In genomic region chr17:1648582-1649115, GRCh38 we compare ENCODE assay signal across 8 cellular contexts. TPM values are rescaled to one million over a fixed set of nuclear protein-coding genes. Genes with fewer than 3 reads are reported as not detected.
DNase-seq lines count a peak whose midpoint lies in the region; ATAC-seq and TF ChIP-seq lines count a peak whose summit lies in the region.

No MANE protein-coding gene starts in this region.

- POLR2A ChIA-PET in naive thymus-derived CD4-positive, alpha-beta T cell (lab: Charles Lee), result interaction anchor here (0.5 to 3.1 kb wide), 11 partner anchors 15 to 863 kb away, joined by 3 to 27 read pairs (median 4); partner anchors contain the start of genes METTL16, RPA1, SLC43A2 and SMYD4

- peak; percentile 94 for DNase-seq in CD14-positive monocyte (ENCODE audit: low spot score)
- DNase-seq in GM19240 (ENCODE audit: insufficient read length, low spot score), result peak; percentile 88
- DNase-seq in activated T-cell treated with anti-CD3 and anti-CD28 coated beads, Interleukin-2, amount 50 U/mL, for 4 hours, result peak; percentile 93
- no peak for DNase-seq in esophagus squamous epithelium (lab: John Stamatoyannopoulos, UW)
- peak; percentile 88 to 97 (median 93) for DNase-seq in naive thymus-derived CD4-positive, alpha-beta T cell
- DNase-seq in stimulated activated effector memory CD8-positive, alpha-beta T cell treated with anti-CD3 and anti-CD28 coated beads, Interleukin-12 subunit alpha, Interleukin-12 subunit beta, amount 100 ng/mL, for 72 hours (ENCODE audit: low spot score in 2 of 2), result peak; percentile 95 to 97

- no peaks in the 10 kb centered on the region for H3K79me2 ChIP-seq in OCI-LY3 (ENCODE audit: low read length)

- intact Hi-C loops in CD14-positive monocyte (cut with micrococcal nuclease) (loop anchor here (2.0 to 10.0 kb wide), 7 partner anchors 20 to 746 kb away; partner anchors contain the start of genes SLC43A2 (in 1 of the 2) and TLCD2 (in 1 of the 2)), esophagus squamous epithelium (cut with DNase I) (no loop called here)
- intact Hi-C loops in naive thymus-derived CD4-positive, alpha-beta T cell (cut with micrococcal nuclease), result loop anchor here (1.0 to 10.0 kb wide), 16 partner anchors 20 to 752 kb away; partner anchors contain the start of genes SLC43A2 (in 2 of the 2), SMG6 (in 2 of the 2), SRR (in 2 of the 2) and INPP5K (in 1 of the 2)

- H3K4me3 Mint-ChIP-seq in CD14-positive monocyte, result peak overlapping the region; percentile 82 to 88
- H3K4me3 Mint-ChIP-seq in activated T-cell treated with anti-CD3 and anti-CD28 coated beads, Interleukin-2, amount 50 U/mL, for 4 hours, result peak overlapping the region; percentile 68
- H3K4me3 Mint-ChIP-seq in naive thymus-derived CD4-positive, alpha-beta T cell, result peak overlapping the region; percentile 65 to 81 (median 74)
- H3K4me3 Mint-ChIP-seq in stimulated activated effector memory CD8-positive, alpha-beta T cell treated with anti-CD3 and anti-CD28 coated beads, Interleukin-12 subunit alpha, Interleukin-12 subunit beta, amount 100 ng/mL, for 72 hours, result peak overlapping the region; percentile 62

- peaks cover 14% of the 10 kb centered on the region; the same call in 1 of the 2 replicates for H4K20me1 ChIP-seq in OCI-LY3 (ENCODE audit: insufficient read depth, low read length)

- peaks cover 36% of the 10 kb centered on the region for H3K4me1 ChIP-seq in OCI-LY3 (ENCODE audit: low read length)
- peaks cover 38 to 81% (median 42%) of the 10 kb centered on the region in 3 donors for H3K4me1 ChIP-seq in esophagus squamous epithelium
- peaks cover 20 to 27% of the 10 kb centered on the region in 2 donors for H3K4me1 ChIP-seq in naive thymus-derived CD4-positive, alpha-beta T cell (ENCODE audit: control insufficient read depth in 2 of 2, insufficient read depth in 2 of 2, low read length in 2 of 2)

- H3K27ac ChIP-seq in OCI-LY3 (ENCODE audit: low read length) (no peak overlapping the region), esophagus squamous epithelium (peak overlapping the region; percentile 83 to 100 (median 94))
- peak overlapping the region; percentile 63 for H3K27ac ChIP-seq in naive thymus-derived CD4-positive, alpha-beta T cell (ENCODE audit: low read depth, low read length)

- peak overlapping the region; percentile 72 for H3K4me2 ChIP-seq in OCI-LY3 (ENCODE audit: low read length)

- TF ChIP-seq CTCF in CD14-positive monocyte (IDR thresholded peaks at IDR 0.05), result peak; percentile 91
- TF ChIP-seq CTCF in OCI-LY3 (IDR thresholded peaks at IDR 0.05; ENCODE audit: low read depth, low read length), result peak; percentile 61
- TF ChIP-seq CTCF in esophagus squamous epithelium (IDR thresholded peaks at IDR 0.05), result peak; percentile 83 to 98 (median 93)

- no CpG with 5 or more reads among the region's 48 CpGs for WGBS in esophagus squamous epithelium, 2 donors

- peaks cover 0 to 20% (median 3%) of the 10 kb centered on the region in 3 donors for H3K27me3 Mint-ChIP-seq in CD14-positive monocyte (ENCODE audit: low read depth in 3 of 3)
- H3K27me3 Mint-ChIP-seq in activated T-cell treated with anti-CD3 and anti-CD28 coated beads, Interleukin-2, amount 50 U/mL, for 4 hours (ENCODE audit: low read depth), result no peaks in the 10 kb centered on the region
- peaks cover 0 to 2% (median 0%) of the 10 kb centered on the region in 5 donors for H3K27me3 Mint-ChIP-seq in naive thymus-derived CD4-positive, alpha-beta T cell

- peaks cover 54% of the 10 kb centered on the region for H3K4me1 Mint-ChIP-seq in CD14-positive monocyte
- H3K4me1 Mint-ChIP-seq in activated T-cell treated with anti-CD3 and anti-CD28 coated beads, Interleukin-2, amount 50 U/mL, for 4 hours (ENCODE audit: low read depth), result peaks cover 23% of the 10 kb centered on the region
- H3K4me1 Mint-ChIP-seq in naive thymus-derived CD4-positive, alpha-beta T cell, result peaks cover 0 to 41% (median 13%) of the 10 kb centered on the region in 7 donors
- H3K4me1 Mint-ChIP-seq in stimulated activated effector memory CD8-positive, alpha-beta T cell treated with anti-CD3 and anti-CD28 coated beads, Interleukin-12 subunit alpha, Interleukin-12 subunit beta, amount 100 ng/mL, for 72 hours, result peaks cover 41% of the 10 kb centered on the region

- peak; percentile 30 for ATAC-seq in HG03469 (IDR thresholded peaks at IDR 0.05; ENCODE audit: unreplicated experiment)
- ATAC-seq in activated T-cell treated with anti-CD3 and anti-CD28 coated beads, Interleukin-2, amount 50 U/mL, for 4 hours, result peak; percentile 78 to 79
- ATAC-seq in naive thymus-derived CD4-positive, alpha-beta T cell, result peak; percentile 90
- peak; percentile 83 for ATAC-seq in stimulated activated effector memory CD8-positive, alpha-beta T cell treated with anti-CD3 and anti-CD28 coated beads, Interleukin-12 subunit alpha, Interleukin-12 subunit beta, amount 100 ng/mL, for 72 hours

- no peaks in the 10 kb centered on the region for H3K27me3 ChIP-seq in OCI-LY3 (ENCODE audit: low read depth, low read length)
- H3K27me3 ChIP-seq in esophagus squamous epithelium, result no peaks in the 10 kb centered on the region
- no peaks in the 10 kb centered on the region for H3K27me3 ChIP-seq in naive thymus-derived CD4-positive, alpha-beta T cell (ENCODE audit: control insufficient read depth in 2 of 2, insufficient read depth in 2 of 2, low read length in 2 of 2)

- CTCF ChIA-PET in naive thymus-derived CD4-positive, alpha-beta T cell (lab: Charles Lee), result interaction anchor here (0.5 to 1.8 kb wide), 13 partner anchors 10 to 396 kb away, joined by 3 to 8 read pairs (median 4); partner anchors contain the start of gene SLC43A2

- peak overlapping the region; percentile 67 for H3K4me3 ChIP-seq in OCI-LY3 (ENCODE audit: low read length)
- H3K4me3 ChIP-seq in esophagus squamous epithelium, result peak overlapping the region; percentile 27 to 86 (median 69)
- peak overlapping the region; percentile 62 for H3K4me3 ChIP-seq in naive thymus-derived CD4-positive, alpha-beta T cell (ENCODE audit: low read length)

- H3K9ac ChIP-seq in OCI-LY3 (ENCODE audit: low read length), result peak overlapping the region; percentile 42

- no peak for TF ChIP-seq POLR2A in esophagus squamous epithelium (IDR thresholded peaks at IDR 0.05)

- peaks cover 46 to 54% of the 10 kb centered on the region in 2 donors for H3K36me3 Mint-ChIP-seq in CD14-positive monocyte
- peaks cover 17% of the 10 kb centered on the region for H3K36me3 Mint-ChIP-seq in activated T-cell treated with anti-CD3 and anti-CD28 coated beads, Interleukin-2, amount 50 U/mL, for 4 hours (ENCODE audit: insufficient read depth)
- peaks cover 4 to 17% (median 5%) of the 10 kb centered on the region in 5 donors for H3K36me3 Mint-ChIP-seq in naive thymus-derived CD4-positive, alpha-beta T cell
- H3K36me3 Mint-ChIP-seq in stimulated activated effector memory CD8-positive, alpha-beta T cell treated with anti-CD3 and anti-CD28 coated beads, Interleukin-12 subunit alpha, Interleukin-12 subunit beta, amount 100 ng/mL, for 72 hours, result peaks cover 46% of the 10 kb centered on the region

- no peaks in the 10 kb centered on the region for H3K9me3 ChIP-seq in OCI-LY3 (ENCODE audit: insufficient read depth, low read length)
- H3K9me3 ChIP-seq in esophagus squamous epithelium, result no peaks in the 10 kb centered on the region
- H3K9me3 ChIP-seq in naive thymus-derived CD4-positive, alpha-beta T cell (ENCODE audit: control insufficient read depth in 2 of 3, low read length in 3 of 3), result no peaks in the 10 kb centered on the region

- H3K36me3 ChIP-seq in OCI-LY3 (replicated peaks; ENCODE audit: low read depth, low read length) (peaks cover 18% of the 10 kb centered on the region), esophagus squamous epithelium (peaks cover 29 to 44% (median 29%) of the 10 kb centered on the region in 3 donors)
- H3K36me3 ChIP-seq in naive thymus-derived CD4-positive, alpha-beta T cell (ENCODE audit: control insufficient read depth in 2 of 3, insufficient read depth in 3 of 3, low read length in 3 of 3), result peaks cover 14 to 38% (median 22%) of the 10 kb centered on the region in 3 experiments

- H2AFZ ChIP-seq in OCI-LY3 (ENCODE audit: low read depth, low read length), result no peak overlapping the region; the same call in 1 of the 2 replicates

- peak overlapping the region in 6 of 7 donors; percentile 66 to 89 (median 77) for H3K27ac Mint-ChIP-seq in CD14-positive monocyte
- peak overlapping the region in 6 of 9 donors; percentile 25 to 47 (median 40) for H3K27ac Mint-ChIP-seq in naive thymus-derived CD4-positive, alpha-beta T cell
- no peak overlapping the region for H3K27ac Mint-ChIP-seq in stimulated activated effector memory CD8-positive, alpha-beta T cell treated with anti-CD3 and anti-CD28 coated beads, Interleukin-12 subunit alpha, Interleukin-12 subunit beta, amount 100 ng/mL, for 72 hours

- peaks cover 0 to 3% (median 0%) of the 10 kb centered on the region in 7 donors for H3K9me3 Mint-ChIP-seq in CD14-positive monocyte
- H3K9me3 Mint-ChIP-seq in activated T-cell treated with anti-CD3 and anti-CD28 coated beads, Interleukin-2, amount 50 U/mL, for 4 hours, result no peaks in the 10 kb centered on the region
- H3K9me3 Mint-ChIP-seq in naive thymus-derived CD4-positive, alpha-beta T cell, result no peaks in the 10 kb centered on the region
- no peaks in the 10 kb centered on the region for H3K9me3 Mint-ChIP-seq in stimulated activated effector memory CD8-positive, alpha-beta T cell treated with anti-CD3 and anti-CD28 coated beads, Interleukin-12 subunit alpha, Interleukin-12 subunit beta, amount 100 ng/mL, for 72 hours

RNA-seq across cellular contexts. Expression of gene RILP, which starts 1.0 kb away (rescaled TPM):
- polyA plus RNA-seq in CD14-positive monocyte, result 10 to 100 TPM; 49.4 to 49.5 TPM
- 1 to 10 TPM; 2.0 to 2.7 (median 2.3) TPM for total RNA-seq in activated T-cell treated with anti-CD3 and anti-CD28 coated beads, Interleukin-2, amount 50 U/mL, for 4 hours
- total RNA-seq in esophagus squamous epithelium, result 10 to 100 TPM in 3 of 4 donors, 1 to 10 TPM in 1; 3.0 to 16.5 (median 13.9) TPM
- total RNA-seq in naive thymus-derived CD4-positive, alpha-beta T cell, result 1 to 10 TPM; 2.1 to 8.7 (median 3.0) TPM
- 1 to 10 TPM; 2.4 to 3.4 TPM for polyA plus RNA-seq in naive thymus-derived CD4-positive, alpha-beta T cell

RNA-seq across cellular contexts. Expression of gene SCARF1, which starts 3.1 kb away (rescaled TPM):
- polyA plus RNA-seq in CD14-positive monocyte, result 1 to 10 TPM; 5.2 to 6.3 TPM
- total RNA-seq in activated T-cell treated with anti-CD3 and anti-CD28 coated beads, Interleukin-2, amount 50 U/mL, for 4 hours, result 1 to 10 TPM; 1.3 to 2.0 (median 1.6) TPM
- total RNA-seq in esophagus squamous epithelium, result 1 to 10 TPM; 2.0 to 5.7 (median 3.3) TPM
- total RNA-seq in naive thymus-derived CD4-positive, alpha-beta T cell, result 1 to 10 TPM; 1.2 to 9.0 (median 2.3) TPM
- under 1 TPM in 1 of 2 donors, not detected in 1; 0.06 TPM for polyA plus RNA-seq in naive thymus-derived CD4-positive, alpha-beta T cell

RNA-seq across cellular contexts. Expression of gene SLC43A2, which starts 20.0 kb away (rescaled TPM):
- 100 to 1,000 TPM; 115 to 151 TPM for polyA plus RNA-seq in CD14-positive monocyte
- 1 to 10 TPM; 4.1 to 9.4 (median 5.0) TPM for total RNA-seq in activated T-cell treated with anti-CD3 and anti-CD28 coated beads, Interleukin-2, amount 50 U/mL, for 4 hours
- total RNA-seq in esophagus squamous epithelium, result 10 to 100 TPM in 1 of 4 donors, 1 to 10 TPM in 3; 2.5 to 12.4 (median 5.3) TPM
- 100 to 1,000 TPM in 1 of 5 experiments, 10 to 100 TPM in 1, 1 to 10 TPM in 2, under 1 TPM in 1; 0.44 to 112 (median 9.2) TPM for total RNA-seq in naive thymus-derived CD4-positive, alpha-beta T cell
- polyA plus RNA-seq in naive thymus-derived CD4-positive, alpha-beta T cell, result 1 to 10 TPM; 3.5 to 3.7 TPM

RNA-seq across cellular contexts. Expression of gene PRPF8, which starts 36.0 kb away (rescaled TPM):
- 10 to 100 TPM; 53.3 to 78.0 TPM for polyA plus RNA-seq in CD14-positive monocyte
- total RNA-seq in activated T-cell treated with anti-CD3 and anti-CD28 coated beads, Interleukin-2, amount 50 U/mL, for 4 hours, result 100 to 1,000 TPM; 506 to 585 (median 522) TPM
- 100 to 1,000 TPM; 112 to 157 (median 145) TPM for total RNA-seq in esophagus squamous epithelium
- 100 to 1,000 TPM; 388 to 554 (median 460) TPM for total RNA-seq in naive thymus-derived CD4-positive, alpha-beta T cell
- polyA plus RNA-seq in naive thymus-derived CD4-positive, alpha-beta T cell, result 100 to 1,000 TPM; 167 to 272 TPM

Comparison
In these comparisons a context has a peak if more than half of its experiments do, and no peak if none do; other contexts are left out.
1. ATAC-seq: peak in every context shown above with its lines; median percentile 90 in naive thymus-derived CD4-positive, alpha-beta T cell; 83 in stimulated activated effector memory CD8-positive, alpha-beta T cell treated with anti-CD3 and anti-CD28 coated beads, Interleukin-12 subunit alpha, Interleukin-12 subunit beta, amount 100 ng/mL, for 72 hours; 78 in activated T-cell treated with anti-CD3 and anti-CD28 coated beads, Interleukin-2, amount 50 U/mL, for 4 hours; 30 in HG03469.